In the genomic region with DNA sequence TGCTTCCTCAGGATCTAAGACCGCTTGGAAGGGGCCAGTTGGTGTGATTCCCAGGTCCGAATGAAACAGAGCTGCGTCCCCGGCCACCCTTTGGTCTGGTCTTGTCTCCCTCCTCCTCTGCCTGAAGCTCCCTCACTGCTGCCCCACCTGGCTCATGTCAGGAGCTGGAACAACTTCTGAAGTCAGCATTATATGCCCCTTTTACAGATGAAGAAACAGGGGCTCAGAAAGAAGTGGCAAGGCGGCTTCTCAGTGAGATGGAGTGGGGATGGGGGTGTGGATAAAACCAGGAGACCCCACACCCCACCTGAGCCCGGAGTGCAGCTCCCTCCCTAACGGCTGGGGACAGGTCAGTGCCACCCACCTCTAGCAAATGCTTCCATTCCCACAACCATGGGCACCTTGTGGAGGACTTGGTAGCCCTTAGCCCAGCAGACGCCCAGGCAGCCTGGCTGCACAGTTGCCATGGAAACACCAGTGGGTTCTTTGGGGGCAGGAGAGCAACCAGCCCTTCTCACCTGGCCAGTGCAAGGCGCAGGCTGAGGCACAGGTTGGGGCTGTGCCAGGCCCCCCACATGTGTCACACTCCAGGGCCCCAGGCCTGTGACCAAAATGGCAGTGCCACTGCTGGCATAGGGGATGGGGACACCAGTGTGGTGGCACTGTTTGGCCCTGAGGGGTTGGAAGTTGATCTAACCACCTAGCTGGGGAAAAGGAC, we compare ENCODE assay signal across 9 cellular contexts. TPM values are rescaled to one million over a fixed set of nuclear protein-coding genes. Genes with fewer than 3 reads are reported as not detected.
DNase-seq lines count a peak whose midpoint lies in the region; ATAC-seq and TF ChIP-seq lines count a peak whose summit lies in the region.
"Had no signal": no experiment of that assay in that cellular context is flagged by ENCODE, and none has a peak within 500 bp of the region (broad histone marks: within the 10 kb centered on the region; RNA-seq: fewer than 3 reads in every experiment).

No MANE protein-coding gene starts in this region.

- TF ChIP-seq EP300 in stomach (IDR thresholded peaks at IDR 0.05) = no peak

- H3K9me3 ChIP-seq in right cardiac atrium (ENCODE audit: control insufficient read depth, low read length) (no peaks in the 10 kb centered on the region), stomach (no peaks in the 10 kb centered on the region)

- peaks cover 2% of the 10 kb centered on the region for H3K27me3 Mint-ChIP-seq in activated T-helper 1 cell treated with anti-CD3 and anti-CD28 coated beads, Interleukin-12 subunit alpha, Interleukin-12 subunit beta, Interleukin-2, Interleukin-4 antibody, amounts not matched to agents 30 ng/mL and 10 ng/mL and 1 ng/mL, durations not matched to agents 14 hours and 24 hours and 36 hours (ENCODE audit: insufficient read depth)

- ATAC-seq in right cardiac atrium = no peak
- no peak for ATAC-seq in HG02870 (IDR thresholded peaks at IDR 0.05; ENCODE audit: unreplicated experiment)

- H3K36me3 Mint-ChIP-seq in activated T-helper 1 cell treated with anti-CD3 and anti-CD28 coated beads, Interleukin-12 subunit alpha, Interleukin-12 subunit beta, Interleukin-2, Interleukin-4 antibody, amounts not matched to agents 30 ng/mL and 10 ng/mL and 1 ng/mL, durations not matched to agents 14 hours and 24 hours and 36 hours (ENCODE audit: low read depth) = peaks cover 24% of the 10 kb centered on the region

- intact Hi-C loops in activated T-helper 1 cell treated with anti-CD3 and anti-CD28 coated beads, Interleukin-12 subunit alpha, Interleukin-12 subunit beta, Interleukin-2, Interleukin-4 antibody, amounts not matched to agents 30 ng/mL and 10 ng/mL and 1 ng/mL, durations not matched to agents 14 hours and 24 hours and 36 hours (cut with micrococcal nuclease) = loop anchor here (10.0 kb wide), 1 partner anchor 453 kb away; no protein-coding TSS in a partner anchor
- intact Hi-C loops in right cardiac atrium (cut with DNase I) = loop anchor here in 1 of 4 donors (10.0 kb wide), 1 partner anchor 57 kb away; no protein-coding TSS in a partner anchor
- intact Hi-C loops in stomach (cut with DNase I; ENCODE audit: low total_unique reads) = no loop called here

- WGBS in right cardiac atrium = 87% methylated on average over 9 of the region's 9 CpGs
- 87 to 92% (median 89%) methylated on average over 7 to 9 of the region's 9 CpGs for WGBS in stomach, 5 donors

- H3K36me3 ChIP-seq in stomach = no peaks in the 10 kb centered on the region

- peak overlapping the region; percentile 65 for H3K27ac Mint-ChIP-seq in activated T-helper 1 cell treated with anti-CD3 and anti-CD28 coated beads, Interleukin-12 subunit alpha, Interleukin-12 subunit beta, Interleukin-2, Interleukin-4 antibody, amounts not matched to agents 30 ng/mL and 10 ng/mL and 1 ng/mL, durations not matched to agents 14 hours and 24 hours and 36 hours

- H3K27ac ChIP-seq in right cardiac atrium (ENCODE audit: low read length) = peak overlapping the region; percentile 70
- H3K27ac ChIP-seq in stomach = peak overlapping the region; percentile 43 to 93 (median 91)

- H3K9me3 Mint-ChIP-seq in activated T-helper 1 cell treated with anti-CD3 and anti-CD28 coated beads, Interleukin-12 subunit alpha, Interleukin-12 subunit beta, Interleukin-2, Interleukin-4 antibody, amounts not matched to agents 30 ng/mL and 10 ng/mL and 1 ng/mL, durations not matched to agents 14 hours and 24 hours and 36 hours = no peaks in the 10 kb centered on the region

- TF ChIP-seq POLR2A in stomach (IDR thresholded peaks at IDR 0.05) = no peak

- peak overlapping the region; percentile 37 for H3K4me3 Mint-ChIP-seq in activated T-helper 1 cell treated with anti-CD3 and anti-CD28 coated beads, Interleukin-12 subunit alpha, Interleukin-12 subunit beta, Interleukin-2, Interleukin-4 antibody, amounts not matched to agents 30 ng/mL and 10 ng/mL and 1 ng/mL, durations not matched to agents 14 hours and 24 hours and 36 hours

- no peak for TF ChIP-seq CTCF in stomach (IDR thresholded peaks at IDR 0.05)

- H3K27me3 ChIP-seq in right cardiac atrium (ENCODE audit: control insufficient read depth, insufficient read depth) (no peaks in the 10 kb centered on the region), stomach (no peaks in the 10 kb centered on the region)

- no peak overlapping the region for H3K4me3 ChIP-seq in right cardiac atrium (ENCODE audit: low read length)
- no peak overlapping the region for H3K4me3 ChIP-seq in stomach

- H3K4me1 Mint-ChIP-seq in activated T-helper 1 cell treated with anti-CD3 and anti-CD28 coated beads, Interleukin-12 subunit alpha, Interleukin-12 subunit beta, Interleukin-2, Interleukin-4 antibody, amounts not matched to agents 30 ng/mL and 10 ng/mL and 1 ng/mL, durations not matched to agents 14 hours and 24 hours and 36 hours (ENCODE audit: low read depth) = peaks cover 49% of the 10 kb centered on the region

- DNase-seq in NCI-H748 (lab: John Stamatoyannopoulos, UW; ENCODE audit: unreplicated experiment) = peak; percentile 5
- DNase-seq in NCI-H748 treated with DMSO at 0.1 percent for 48 hours (lab: John Stamatoyannopoulos, UW) = no peak
- DNase-seq in activated T-helper 1 cell treated with anti-CD3 and anti-CD28 coated beads, Interleukin-12 subunit alpha, Interleukin-12 subunit beta, Interleukin-2, Interleukin-4 antibody, amounts not matched to agents 30 ng/mL and 10 ng/mL and 1 ng/mL, durations not matched to agents 14 hours and 24 hours and 36 hours (ENCODE audit: low spot score) = no peak
- DNase-seq in right cardiac atrium = peak in 1 of 3 donors; percentile 65
- no peak for DNase-seq in stomach
- no peak for DNase-seq in LoVo (ENCODE audit: low spot score)
- DNase-seq in NCI-H2196 treated with DMSO at 0.1 percent for 48 hours (lab: John Stamatoyannopoulos, UW; ENCODE audit: unreplicated experiment) = no peak
- DNase-seq: RPMI8226 had no signal

- peaks cover 68% of the 10 kb centered on the region for H3K4me1 ChIP-seq in right cardiac atrium (ENCODE audit: control insufficient read depth, insufficient read depth, low read length)
- peaks cover 95 to 100% (median 100%) of the 10 kb centered on the region in 4 donors for H3K4me1 ChIP-seq in stomach

RNA-seq across cellular contexts. Expression of a gene that starts 31.9 kb away (rescaled TPM):
- 139 and 140 TPM in 2 replicates for total RNA-seq in activated T-helper 1 cell treated with anti-CD3 and anti-CD28 coated beads, Interleukin-12 subunit alpha, Interleukin-12 subunit beta, Interleukin-2, Interleukin-4 antibody, amounts not matched to agents 30 ng/mL and 10 ng/mL and 1 ng/mL, durations not matched to agents 14 hours and 24 hours and 36 hours
- 100 to 1,000 TPM in 3 of 4 donors, 10 to 100 TPM in 1; 99.1 to 158 (median 114) TPM for total RNA-seq in right cardiac atrium
- polyA plus RNA-seq in right cardiac atrium = 76.2 TPM
- total RNA-seq in stomach = 100 to 1,000 TPM in 2 of 5 donors, 10 to 100 TPM in 3; 40.2 to 574 (median 71.4) TPM
- 10 to 100 TPM; 17.6 to 30.9 (median 25.4) TPM for polyA plus RNA-seq in stomach
